In the genomic region with DNA sequence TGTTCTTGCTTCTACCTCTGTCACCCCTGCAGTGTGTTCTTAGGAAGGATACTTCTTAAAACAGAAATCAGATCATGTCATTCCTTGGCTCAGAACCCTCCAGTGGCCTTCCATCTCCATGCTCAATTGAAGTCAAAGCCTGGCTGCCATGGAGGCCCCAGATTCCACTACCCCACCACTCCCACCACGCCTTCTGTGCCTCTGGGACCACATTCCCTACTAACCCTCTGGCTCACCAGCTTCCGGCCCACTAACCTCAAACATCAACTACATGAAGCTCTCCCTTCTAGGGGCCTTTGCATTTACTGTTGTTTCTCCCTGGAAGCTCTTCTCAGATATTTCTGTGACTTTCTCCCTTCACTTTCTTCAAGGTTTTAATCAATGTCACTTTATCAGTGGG, we compare ENCODE assay signal across 1 cellular context.
TF ChIP-seq lines count a peak whose summit lies in the region.

No MANE protein-coding gene starts in this region.

TF ChIP-seq in IMR-90, 13 proteins besides CTCF, POLR2A, EP300 and RAD21:
- TF ChIP-seq BHLHE40 (IDR thresholded peaks at IDR 0.05; ENCODE audit: low read depth, low read length): no peak
- TF ChIP-seq NFE2L2 (IDR thresholded peaks at IDR 0.05; ENCODE audit: low read depth, low read length): no peak
- TF ChIP-seq, protein P1, sequence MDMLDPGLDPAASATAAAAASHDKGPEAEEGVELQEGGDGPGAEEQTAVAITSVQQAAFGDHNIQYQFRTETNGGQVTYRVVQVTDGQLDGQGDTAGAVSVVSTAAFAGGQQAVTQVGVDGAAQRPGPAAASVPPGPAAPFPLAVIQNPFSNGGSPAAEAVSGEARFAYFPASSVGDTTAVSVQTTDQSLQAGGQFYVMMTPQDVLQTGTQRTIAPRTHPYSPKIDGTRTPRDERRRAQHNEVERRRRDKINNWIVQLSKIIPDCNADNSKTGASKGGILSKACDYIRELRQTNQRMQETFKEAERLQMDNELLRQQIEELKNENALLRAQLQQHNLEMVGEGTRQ (IDR thresholded peaks at IDR 0.05; ENCODE audit: low read depth, low read length): no peak
- no peak for TF ChIP-seq MAFK (IDR thresholded peaks at IDR 0.05; ENCODE audit: low read depth, low read length)
- TF ChIP-seq CEBPB (IDR thresholded peaks at IDR 0.05; ENCODE audit: low read depth, low read length): no peak
- no peak for TF ChIP-seq RCOR1 (IDR thresholded peaks at IDR 0.05; ENCODE audit: insufficient replicate concordance, low read length)
- no peak for TF ChIP-seq MAZ (IDR thresholded peaks at IDR 0.05; ENCODE audit: borderline replicate concordance, low read depth, low read length)
- TF ChIP-seq SMC3 (IDR thresholded peaks at IDR 0.05; ENCODE audit: low read depth, low read length): no peak
- no peak for TF ChIP-seq RFX5 (IDR thresholded peaks at IDR 0.05; ENCODE audit: low read depth, low read length)
- TF ChIP-seq MXI1 (IDR thresholded peaks at IDR 0.05; ENCODE audit: borderline replicate concordance, low read depth, low read length): no peak
- TF ChIP-seq, protein P2, sequence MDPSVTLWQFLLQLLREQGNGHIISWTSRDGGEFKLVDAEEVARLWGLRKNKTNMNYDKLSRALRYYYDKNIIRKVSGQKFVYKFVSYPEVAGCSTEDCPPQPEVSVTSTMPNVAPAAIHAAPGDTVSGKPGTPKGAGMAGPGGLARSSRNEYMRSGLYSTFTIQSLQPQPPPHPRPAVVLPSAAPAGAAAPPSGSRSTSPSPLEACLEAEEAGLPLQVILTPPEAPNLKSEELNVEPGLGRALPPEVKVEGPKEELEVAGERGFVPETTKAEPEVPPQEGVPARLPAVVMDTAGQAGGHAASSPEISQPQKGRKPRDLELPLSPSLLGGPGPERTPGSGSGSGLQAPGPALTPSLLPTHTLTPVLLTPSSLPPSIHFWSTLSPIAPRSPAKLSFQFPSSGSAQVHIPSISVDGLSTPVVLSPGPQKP (IDR thresholded peaks at IDR 0.05; ENCODE audit: borderline replicate concordance, low read depth, low read length): no peak
- no peak for TF ChIP-seq CHD1 (IDR thresholded peaks at IDR 0.05; ENCODE audit: low read depth, low read length)
TF ChIP-seq in IMR-90: peak in this region for 0.
